20 cellular contexts compared by ENCODE assay signal in genomic region chr9:112535364-112535763, GRCh38. TPM values are rescaled to one million over a fixed set of nuclear protein-coding genes. Genes with fewer than 3 reads are reported as not detected.
DNase-seq lines count a peak whose midpoint lies in the region; ATAC-seq and TF ChIP-seq lines count a peak whose summit lies in the region.
"Had no signal": no experiment of that assay in that cellular context is flagged by ENCODE, and none has a peak within 500 bp of the region (broad histone marks: within the 10 kb centered on the region; RNA-seq: fewer than 3 reads in every experiment).

No MANE protein-coding gene starts in this region.

- H4K91ac ChIP-seq in mesenchymal stem cell (ENCODE audit: low read length): no peak overlapping the region

- peak overlapping the region; percentile 92 for H3K27ac ChIP-seq in SK-N-MC
- H3K27ac ChIP-seq in mesenchymal stem cell (ENCODE audit: low read length, poor library complexity, severe bottlenecking): no peak overlapping the region
- H3K27ac ChIP-seq in gastrocnemius medialis: no peak overlapping the region
- H3K27ac ChIP-seq: BLaER1, HL-60, RWPE1, upper lobe of left lung had no signal

- H2BK15ac ChIP-seq in mesenchymal stem cell (ENCODE audit: low read depth, poor library complexity, severe bottlenecking): no peak overlapping the region

- H3K18ac ChIP-seq in mesenchymal stem cell (ENCODE audit: low read depth in 1 of 2, low read length in 2 of 2): no peak overlapping the region

- H3K4me1 ChIP-seq in mesenchymal stem cell (ENCODE audit: control insufficient read depth, insufficient read depth, low read depth, low read length): no peaks in the 10 kb centered on the region
- no peaks in the 10 kb centered on the region for H3K4me1 ChIP-seq in gastrocnemius medialis

- H3K23ac ChIP-seq in mesenchymal stem cell (ENCODE audit: low read length in 2 of 2): no peak overlapping the region

- H3K4ac ChIP-seq in mesenchymal stem cell (ENCODE audit: low read depth in 1 of 2, low read length in 2 of 2): no peak overlapping the region

- H2BK120ac ChIP-seq in mesenchymal stem cell (ENCODE audit: low read depth, low read length): no peak overlapping the region

- H3K9ac ChIP-seq in SK-N-MC (ENCODE audit: insufficient read length): peak overlapping the region; percentile 34
- H3K9ac ChIP-seq in mesenchymal stem cell (ENCODE audit: low read length): no peak overlapping the region
- H3K9ac ChIP-seq: BLaER1 had no signal

- H2BK5ac ChIP-seq in mesenchymal stem cell (ENCODE audit: low read depth, low read length, poor library complexity, severe bottlenecking): no peak overlapping the region

- no peak for TF ChIP-seq CTCF in gastrocnemius medialis (IDR thresholded peaks at IDR 0.05 in 4 of 5, conservative IDR thresholded peaks at IDR 0.05 in 1 of 5)

- no peak overlapping the region for H4K8ac ChIP-seq in mesenchymal stem cell (ENCODE audit: low read length)

- no CpG with 5 or more reads among the region's 1 CpG for WGBS in mesenchymal stem cell

- H3K79me1 ChIP-seq in mesenchymal stem cell (replicated peaks; ENCODE audit: low read length, poor library complexity, severe bottlenecking): peaks cover 16% of the 10 kb centered on the region

- no peaks in the 10 kb centered on the region for H3K9me3 ChIP-seq in SK-N-MC (ENCODE audit: low read depth, low read length)
- H3K9me3 ChIP-seq in mesenchymal stem cell (ENCODE audit: control insufficient read depth, low read length): no peaks in the 10 kb centered on the region
- H3K9me3 ChIP-seq in gastrocnemius medialis: no peaks in the 10 kb centered on the region
- H3K9me3 ChIP-seq: Caco-2, upper lobe of left lung had no signal

- H3K4me3 ChIP-seq in SK-N-MC: peak overlapping the region; percentile 51
- H3K4me3 ChIP-seq in mesenchymal stem cell (ENCODE audit: insufficient read depth in 1 of 2, low read depth in 1 of 2, low read length in 2 of 2): no peak overlapping the region
- no peak overlapping the region for H3K4me3 ChIP-seq in gastrocnemius medialis
- H3K4me3 ChIP-seq: BLaER1, GM12878, upper lobe of left lung had no signal

- no peak overlapping the region for H3K4me2 ChIP-seq in mesenchymal stem cell (ENCODE audit: low read length, poor library complexity, severe bottlenecking)
- H3K4me2 ChIP-seq: BLaER1 had no signal

- H2AK5ac ChIP-seq in mesenchymal stem cell (ENCODE audit: low read length, severe bottlenecking): no peak overlapping the region

- ATAC-seq in gastrocnemius medialis: no peak
- no peak for ATAC-seq in GM19463 (IDR thresholded peaks at IDR 0.05; ENCODE audit: unreplicated experiment)
- ATAC-seq: GM12878 had no signal

- intact Hi-C loops in gastrocnemius medialis (cut with DNase I; ENCODE audit: low total_unique reads): no loop called here
- intact Hi-C loops in posterior cingulate gyrus (cut with DNase I): no loop called here

- H3K36me3 ChIP-seq in SK-N-MC (ENCODE audit: insufficient read depth, low read length): peaks cover 22% of the 10 kb centered on the region
- peaks cover 0 to 2% of the 10 kb centered on the region in 2 experiments for H3K36me3 ChIP-seq in mesenchymal stem cell (ENCODE audit: control insufficient read depth in 1 of 2, insufficient read depth in 2 of 2, low read depth in 1 of 2, low read length in 2 of 2)
- H3K36me3 ChIP-seq in gastrocnemius medialis: no peaks in the 10 kb centered on the region
- H3K36me3 ChIP-seq: upper lobe of left lung had no signal

- no peaks in the 10 kb centered on the region for H3K27me3 ChIP-seq in mesenchymal stem cell (ENCODE audit: control insufficient read depth in 1 of 2, insufficient read depth in 1 of 2, low read length in 2 of 2)
- H3K27me3 ChIP-seq in gastrocnemius medialis: no peaks in the 10 kb centered on the region
- H3K27me3 ChIP-seq: BLaER1, upper lobe of left lung had no signal

- DNase-seq in EL: peak; percentile 55
- peak; percentile 66 for DNase-seq in SK-N-MC (ENCODE audit: low read depth, low spot score)
- peak; percentile 63 for DNase-seq in dermis blood vessel endothelial cell
- peak; percentile 26 for DNase-seq in mesenchymal stem cell
- no peak for DNase-seq in gastrocnemius medialis
- no peak for DNase-seq in posterior cingulate gyrus
- no peak for DNase-seq in stimulated activated CD4-positive, alpha-beta T cell treated with anti-CD3 and anti-CD28 coated beads, Interleukin-1b, Interleukin-23, amount 100 ng/mL, for 48 hours
- DNase-seq: activated naive CD4-positive, alpha-beta T cell treated with anti-CD3 and anti-CD28 coated beads, Interleukin-2, amount 50 U/mL, for 16 hours; Caco-2; central memory CD4-positive, alpha-beta T cell; DMS79 treated with DMSO at 0.1 percent for 48 hours; NCI-H1048; NCI-H187 treated with DMSO at 0.1 percent for 48 hours; NCI-H774; upper lobe of left lung had no signal

- in situ Hi-C loops in gastrocnemius medialis (cut with MboI; ENCODE audit: low sequenced_read_pairs in 4 of 4): no loop called here

- H2BK12ac ChIP-seq in mesenchymal stem cell (ENCODE audit: low read length in 2 of 2): no peak overlapping the region

- H3K14ac ChIP-seq in mesenchymal stem cell (ENCODE audit: low read length in 2 of 2): no peak overlapping the region

- no peak for TF ChIP-seq POLR2A in gastrocnemius medialis (IDR thresholded peaks at IDR 0.05)

- H2AFZ ChIP-seq in mesenchymal stem cell (ENCODE audit: low read depth, low read length): no peak overlapping the region

RNA-seq across cellular contexts. Expression of gene KIAA1958, which starts 48.7 kb away (rescaled TPM):
- total RNA-seq in dermis blood vessel endothelial cell (2.0 and 3.6 TPM in 2 replicates), gastrocnemius medialis (1 to 10 TPM; 1.3 to 4.0 (median 2.6) TPM)
- polyA plus RNA-seq in mesenchymal stem cell (2013, experiment 1 of 2): 1.2 TPM
- 1.1 TPM for polyA plus RNA-seq in mesenchymal stem cell (2013, experiment 2 of 2)

Comparison
In these comparisons a context has a peak if more than half of its experiments do, and no peak if none do; other contexts are left out.
1. DNase-seq: peak in EL (single experiment), SK-N-MC (single experiment), dermis blood vessel endothelial cell (single experiment) and mesenchymal stem cell (single experiment); none in gastrocnemius medialis (0 of 2), posterior cingulate gyrus (0 of 10) and stimulated activated CD4-positive, alpha-beta T cell treated with anti-CD3 and anti-CD28 coated beads, Interleukin-1b, Interleukin-23, amount 100 ng/mL, for 48 hours (single experiment).